1 cellular context compared by ENCODE assay signal in genomic region chr6:79420054-79420453, GRCh38.
TF ChIP-seq lines count a peak whose summit lies in the region.

No MANE protein-coding gene starts in this region.

TF ChIP-seq in GM23338, 12 proteins besides CTCF, POLR2A, EP300 and RAD21 (continued from another document):
- TF ChIP-seq ZNF462 (CRISPR knock-in tag; IDR thresholded peaks at IDR 0.05), result no peak
- no peak for TF ChIP-seq NANOG (IDR thresholded peaks at IDR 0.05; ENCODE audit: borderline replicate concordance)
- TF ChIP-seq, protein P1, sequence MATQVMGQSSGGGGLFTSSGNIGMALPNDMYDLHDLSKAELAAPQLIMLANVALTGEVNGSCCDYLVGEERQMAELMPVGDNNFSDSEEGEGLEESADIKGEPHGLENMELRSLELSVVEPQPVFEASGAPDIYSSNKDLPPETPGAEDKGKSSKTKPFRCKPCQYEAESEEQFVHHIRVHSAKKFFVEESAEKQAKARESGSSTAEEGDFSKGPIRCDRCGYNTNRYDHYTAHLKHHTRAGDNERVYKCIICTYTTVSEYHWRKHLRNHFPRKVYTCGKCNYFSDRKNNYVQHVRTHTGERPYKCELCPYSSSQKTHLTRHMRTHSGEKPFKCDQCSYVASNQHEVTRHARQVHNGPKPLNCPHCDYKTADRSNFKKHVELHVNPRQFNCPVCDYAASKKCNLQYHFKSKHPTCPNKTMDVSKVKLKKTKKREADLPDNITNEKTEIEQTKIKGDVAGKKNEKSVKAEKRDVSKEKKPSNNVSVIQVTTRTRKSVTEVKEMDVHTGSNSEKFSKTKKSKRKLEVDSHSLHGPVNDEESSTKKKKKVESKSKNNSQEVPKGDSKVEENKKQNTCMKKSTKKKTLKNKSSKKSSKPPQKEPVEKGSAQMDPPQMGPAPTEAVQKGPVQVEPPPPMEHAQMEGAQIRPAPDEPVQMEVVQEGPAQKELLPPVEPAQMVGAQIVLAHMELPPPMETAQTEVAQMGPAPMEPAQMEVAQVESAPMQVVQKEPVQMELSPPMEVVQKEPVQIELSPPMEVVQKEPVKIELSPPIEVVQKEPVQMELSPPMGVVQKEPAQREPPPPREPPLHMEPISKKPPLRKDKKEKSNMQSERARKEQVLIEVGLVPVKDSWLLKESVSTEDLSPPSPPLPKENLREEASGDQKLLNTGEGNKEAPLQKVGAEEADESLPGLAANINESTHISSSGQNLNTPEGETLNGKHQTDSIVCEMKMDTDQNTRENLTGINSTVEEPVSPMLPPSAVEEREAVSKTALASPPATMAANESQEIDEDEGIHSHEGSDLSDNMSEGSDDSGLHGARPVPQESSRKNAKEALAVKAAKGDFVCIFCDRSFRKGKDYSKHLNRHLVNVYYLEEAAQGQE (IDR thresholded peaks at IDR 0.05; ENCODE audit: unreplicated experiment), result no peak
- TF ChIP-seq STAT1 (IDR thresholded peaks at IDR 0.05; ENCODE audit: unreplicated experiment), result no peak
- no peak for TF ChIP-seq POLR2AphosphoS5 (IDR thresholded peaks at IDR 0.05; ENCODE audit: low read depth)
- TF ChIP-seq ZNF331 (CRISPR knock-in tag; IDR thresholded peaks at IDR 0.05; ENCODE audit: low read depth), result no peak
